Comparison of ENCODE assay signal across 1 cellular context in genomic region chr3:152381881-152382295, GRCh38.
TF ChIP-seq lines count a peak whose summit lies in the region.

No MANE protein-coding gene starts in this region.

TF ChIP-seq in GM23338, 12 proteins besides CTCF, POLR2A, EP300 and RAD21 (continued from another document):
- TF ChIP-seq REST (IDR thresholded peaks at IDR 0.05; ENCODE audit: unreplicated experiment) = no peak
- TF ChIP-seq POLR2AphosphoS5 (IDR thresholded peaks at IDR 0.05; ENCODE audit: low read depth) = no peak
- TF ChIP-seq, protein P1, sequence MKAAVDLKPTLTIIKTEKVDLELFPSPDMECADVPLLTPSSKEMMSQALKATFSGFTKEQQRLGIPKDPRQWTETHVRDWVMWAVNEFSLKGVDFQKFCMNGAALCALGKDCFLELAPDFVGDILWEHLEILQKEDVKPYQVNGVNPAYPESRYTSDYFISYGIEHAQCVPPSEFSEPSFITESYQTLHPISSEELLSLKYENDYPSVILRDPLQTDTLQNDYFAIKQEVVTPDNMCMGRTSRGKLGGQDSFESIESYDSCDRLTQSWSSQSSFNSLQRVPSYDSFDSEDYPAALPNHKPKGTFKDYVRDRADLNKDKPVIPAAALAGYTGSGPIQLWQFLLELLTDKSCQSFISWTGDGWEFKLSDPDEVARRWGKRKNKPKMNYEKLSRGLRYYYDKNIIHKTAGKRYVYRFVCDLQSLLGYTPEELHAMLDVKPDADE (IDR thresholded peaks at IDR 0.05) = no peak
- TF ChIP-seq EZH2phosphoT487 (IDR thresholded peaks at IDR 0.05; ENCODE audit: unreplicated experiment) = no peak
- TF ChIP-seq STAT1 (IDR thresholded peaks at IDR 0.05; ENCODE audit: unreplicated experiment) = no peak
- no peak for TF ChIP-seq JUNB (IDR thresholded peaks at IDR 0.05; ENCODE audit: unreplicated experiment)
- TF ChIP-seq NANOG (IDR thresholded peaks at IDR 0.05; ENCODE audit: borderline replicate concordance) = no peak
